11 cellular contexts compared by ENCODE assay signal in the genomic region with DNA sequence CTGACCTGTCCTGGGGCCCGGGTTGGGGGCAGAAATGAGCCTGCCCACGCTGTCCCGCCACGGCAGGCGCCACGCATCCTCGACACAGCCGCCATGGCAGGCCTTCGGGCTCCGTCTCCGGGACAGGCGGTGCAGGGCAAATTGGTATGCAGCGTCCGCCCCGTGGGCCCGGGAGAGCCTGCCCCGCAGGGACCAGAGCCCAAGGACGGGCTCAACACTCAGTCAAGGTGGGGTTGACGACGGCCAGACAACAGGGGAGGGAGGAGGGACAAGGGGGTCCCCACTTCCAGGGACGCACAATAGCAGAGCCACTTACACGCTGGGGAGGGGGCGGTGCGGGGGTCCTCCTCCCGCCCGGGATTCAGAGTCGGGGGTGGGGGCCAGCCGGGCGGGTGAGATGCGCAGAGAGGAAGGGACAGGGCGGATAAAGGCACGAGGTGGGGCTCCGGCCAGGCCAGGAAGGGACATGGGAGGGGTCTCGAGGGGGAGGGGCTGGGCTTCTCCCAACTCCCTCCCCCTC. TPM values are rescaled to one million over a fixed set of nuclear protein-coding genes. Genes with fewer than 3 reads are reported as not detected.
DNase-seq lines count a peak whose midpoint lies in the region; ATAC-seq and TF ChIP-seq lines count a peak whose summit lies in the region.
"Had no signal": no experiment of that assay in that cellular context is flagged by ENCODE, and none has a peak within 500 bp of the region (broad histone marks: within the 10 kb centered on the region; RNA-seq: fewer than 3 reads in every experiment).

No MANE protein-coding gene starts in this region.

- H3K79me2 ChIP-seq in SK-N-SH (ENCODE audit: insufficient read depth) = peaks cover 24% of the 10 kb centered on the region; the same call in 1 of the 2 replicates

- peaks cover 37 to 65% of the 10 kb centered on the region in 2 experiments for H3K4me1 ChIP-seq in SK-N-SH (ENCODE audit: control insufficient read depth in 1 of 2, insufficient read depth in 2 of 2, low read depth in 1 of 2, low read length in 1 of 2)
- H3K4me1 ChIP-seq in breast epithelium = peaks cover 35 to 39% of the 10 kb centered on the region in 2 donors
- peaks cover 31% of the 10 kb centered on the region for H3K4me1 ChIP-seq in mesodermal cell (ENCODE audit: control insufficient read depth, insufficient read depth, low read length, poor library complexity, severe bottlenecking)

- WGBS in SK-N-SH (ENCODE audit: low lambda C conversion rate) = 57% methylated on average over 7 of the region's 34 CpGs
- WGBS in mesodermal cell (ENCODE audit: insufficient coverage in 2 of 2), 2 experiments = 69 to 73% methylated on average over 25 to 26 of the region's 34 CpGs

- H3K27ac Mint-ChIP-seq in type B pancreatic cell = peak overlapping the region; percentile 70

- intact Hi-C loops in breast epithelium (cut with DNase I; ENCODE audit: low total_unique reads) = no loop called here

- CTCF ChIA-PET in SK-N-SH (lab: Yijun Ruan, JAX) = interaction anchor here (0.9 to 1.9 kb wide), 6 partner anchors 16 to 234 kb away, joined by 3 to 5 read pairs (median 4); a partner anchor contains a TSS

- POLR2A ChIA-PET in SK-N-SH (lab: Yijun Ruan, JAX) = no interaction called here

- no peak for TF ChIP-seq RAD21 in SK-N-SH (IDR thresholded peaks at IDR 0.05; ENCODE audit: low read length)

- H2AFZ ChIP-seq in SK-N-SH (ENCODE audit: low read depth) = no peak overlapping the region

- H3K4me3 ChIP-seq in SK-N-SH (ENCODE audit: low read depth in 2 of 2, low read length in 1 of 2) (peak overlapping the region; percentile 64 to 72; a peak in 3 of 4 replicates), breast epithelium (peak overlapping the region; percentile 41 to 72 (median 60)), mesodermal cell (ENCODE audit: extremely low read depth, insufficient read depth, low read length, poor library complexity, severe bottlenecking) (peak overlapping the region; percentile 60)

- no peak for TF ChIP-seq EP300 in SK-N-SH (IDR thresholded peaks at IDR 0.05; ENCODE audit: borderline replicate concordance in 1 of 2, low read depth in 1 of 2, low read length in 1 of 2)

- no peak for TF ChIP-seq POLR2A in breast epithelium (IDR thresholded peaks at IDR 0.05)

- peaks cover 5% of the 10 kb centered on the region for H3K27me3 Mint-ChIP-seq in type B pancreatic cell

- H3K4me2 ChIP-seq in SK-N-SH = peak overlapping the region; percentile 74; the same call in 1 of the 2 replicates

- peaks cover 25% of the 10 kb centered on the region for H3F3A ChIP-seq in SK-N-SH (replicated peaks; ENCODE audit: insufficient read depth)

- no peak for ATAC-seq in SK-N-SH treated with all-trans-retinoic acid at 6 μM for 48 hours
- no peak for ATAC-seq in GM18858 (IDR thresholded peaks at IDR 0.05; ENCODE audit: unreplicated experiment)

- H3K27me3 ChIP-seq in SK-N-SH (ENCODE audit: insufficient read depth) (no peaks in the 10 kb centered on the region), breast epithelium (no peaks in the 10 kb centered on the region)

- H3K9me3 ChIP-seq in SK-N-SH (no peaks in the 10 kb centered on the region), breast epithelium (no peaks in the 10 kb centered on the region), mesodermal cell (ENCODE audit: control insufficient read depth, low read length) (no peaks in the 10 kb centered on the region)

- peak overlapping the region; percentile 73 for H3K4me3 Mint-ChIP-seq in type B pancreatic cell

- no peaks in the 10 kb centered on the region for H3K9me2 ChIP-seq in SK-N-SH

- H3K36me3 Mint-ChIP-seq in type B pancreatic cell = peaks cover 4% of the 10 kb centered on the region
- H3K36me3 Mint-ChIP-seq: immature natural killer cell had no signal

- H3K36me3 ChIP-seq in SK-N-SH (replicated peaks in 1 of 2; ENCODE audit: control insufficient read depth in 1 of 2, insufficient read depth in 2 of 2, low read length in 1 of 2) (peaks cover 0 to 23% of the 10 kb centered on the region in 2 experiments), breast epithelium (no peaks in the 10 kb centered on the region), mesodermal cell (ENCODE audit: control insufficient read depth, insufficient read depth, low read length) (peaks cover 28% of the 10 kb centered on the region)

- H3K27ac ChIP-seq in SK-N-SH (ENCODE audit: low read depth in 2 of 2, low read length in 1 of 2) (peak overlapping the region in 1 of 2 experiments; percentile 8; a peak in 2 of 4 replicates), breast epithelium (peak overlapping the region in 1 of 2 donors; percentile 0), mesodermal cell (ENCODE audit: low read depth, low read length, severe bottlenecking) (no peak overlapping the region)

- peaks cover 27% of the 10 kb centered on the region for H3K4me1 Mint-ChIP-seq in type B pancreatic cell (ENCODE audit: unreplicated experiment)

- no peaks in the 10 kb centered on the region for H3K9me3 Mint-ChIP-seq in type B pancreatic cell
- H3K9me3 Mint-ChIP-seq: immature natural killer cell had no signal

- no peak for DNase-seq in SK-N-SH
- DNase-seq in breast epithelium (ENCODE audit: low spot score in 2 of 2) = no peak
- DNase-seq in type B pancreatic cell (ENCODE audit: extremely low spot score, unreplicated experiment) = no peak
- no peak for DNase-seq in NCI-H1105 (lab: John Stamatoyannopoulos, UW)
- DNase-seq in effector CD8-positive, alpha-beta T cell (lab: John Stamatoyannopoulos, UW) = no peak
- DNase-seq: cortex of kidney had no signal

- TF ChIP-seq CTCF in SK-N-SH (IDR thresholded peaks at IDR 0.05) = no peak
- no peak for TF ChIP-seq CTCF in breast epithelium (IDR thresholded peaks at IDR 0.05)
- no peak for TF ChIP-seq CTCF in type B pancreatic cell (conservative IDR thresholded peaks at IDR 0.05)

- no peak overlapping the region; the same call in 1 of the 2 replicates for H3K9ac ChIP-seq in SK-N-SH

- H4K20me1 ChIP-seq in SK-N-SH (ENCODE audit: insufficient read depth) = peaks cover 36% of the 10 kb centered on the region

TF ChIP-seq in SK-N-SH, 30 proteins besides CTCF, POLR2A, EP300 and RAD21 (continues in another document):
- TF ChIP-seq TAF1 (IDR thresholded peaks at IDR 0.05; ENCODE audit: borderline replicate concordance, low read depth, low read length) = no peak
- TF ChIP-seq EZH2phosphoT487 (IDR thresholded peaks at IDR 0.05; ENCODE audit: borderline replicate concordance, low read depth) = no peak
- no peak for TF ChIP-seq FOXJ3 (CRISPR knock-in tag; IDR thresholded peaks at IDR 0.05)
- TF ChIP-seq MXI1 (IDR thresholded peaks at IDR 0.05; ENCODE audit: low read depth, low read length) = no peak; the same call in 1 of the 2 replicates
- no peak for TF ChIP-seq JUND (IDR thresholded peaks at IDR 0.05)

RNA-seq across cellular contexts. Expression of a gene that starts 1.2 kb away (rescaled TPM):
- polyA plus RNA-seq in SK-N-SH (2012; rRNA removed) = 28.3 and 53.8 TPM in 2 replicates
- 26.2 and 42.1 TPM in 2 replicates for polyA plus RNA-seq in SK-N-SH (2012; cell fraction: cytosol; rRNA removed)
- 29.2 and 60.3 TPM in 2 replicates for polyA plus RNA-seq in SK-N-SH (2012; cell fraction: nucleus; rRNA removed)
- total RNA-seq in breast epithelium = 1 to 10 TPM in 2 of 3 donors, under 1 TPM in 1; 0.32 to 9.5 (median 5.6) TPM
- 47.8 TPM for polyA plus RNA-seq in mesodermal cell (2013, experiment 1 of 2)
- polyA plus RNA-seq in mesodermal cell (2013, experiment 2 of 2) = 36.4 TPM
- 50.0 and 57.8 TPM in 2 replicates for total RNA-seq in type B pancreatic cell (ENCODE audit: low replicate concordance)
- polyA plus RNA-seq: immature natural killer cell had no signal

RNA-seq across cellular contexts. Expression of a gene that starts 4.6 kb away (rescaled TPM):
- 29.7 and 38.7 TPM in 2 replicates for polyA plus RNA-seq in SK-N-SH (2012; rRNA removed)
- polyA plus RNA-seq in SK-N-SH (2012; cell fraction: cytosol; rRNA removed) = 15.2 and 23.9 TPM in 2 replicates
- polyA plus RNA-seq in SK-N-SH (2012; cell fraction: nucleus; rRNA removed) = 26.0 and 28.6 TPM in 2 replicates
- total RNA-seq in breast epithelium (10 to 100 TPM; 13.8 to 14.8 (median 13.8) TPM), type B pancreatic cell (ENCODE audit: low replicate concordance) (13.7 and 15.0 TPM in 2 replicates)
- polyA plus RNA-seq in mesodermal cell (2013, experiment 1 of 2) = 32.0 TPM
- polyA plus RNA-seq in mesodermal cell (2013, experiment 2 of 2) = 26.5 TPM

RNA-seq across cellular contexts. Expression of a gene that starts 10.1 kb away (rescaled TPM):
- polyA plus RNA-seq in SK-N-SH (2012; rRNA removed) = 0.78 and 0.87 TPM in 2 replicates
- polyA plus RNA-seq in SK-N-SH (2012; cell fraction: cytosol; rRNA removed) = 0.71 and 0.79 TPM in 2 replicates
- 2.3 and 5.0 TPM in 2 replicates for polyA plus RNA-seq in SK-N-SH (2012; cell fraction: nucleus; rRNA removed)
- total RNA-seq in breast epithelium (1 to 10 TPM in 1 of 3 donors, not detected in 2; 2.3 TPM), type B pancreatic cell (ENCODE audit: low replicate concordance) (1.1 and 2.4 TPM in 2 replicates)
- 3.5 TPM for polyA plus RNA-seq in mesodermal cell (2013, experiment 1 of 2)
- 1.6 TPM for polyA plus RNA-seq in mesodermal cell (2013, experiment 2 of 2)
- total RNA-seq: A172 had no signal

RNA-seq across cellular contexts. Expression of a gene that starts 18.8 kb away (rescaled TPM):
- 49.7 and 50.9 TPM in 2 replicates for polyA plus RNA-seq in SK-N-SH (2012; rRNA removed)
- polyA plus RNA-seq in SK-N-SH (2012; cell fraction: cytosol; rRNA removed) = 37.0 and 38.1 TPM in 2 replicates
- 97.2 and 112 TPM in 2 replicates for polyA plus RNA-seq in SK-N-SH (2012; cell fraction: nucleus; rRNA removed)
- 10 to 100 TPM; 29.3 to 59.6 (median 57.8) TPM for total RNA-seq in breast epithelium
- polyA plus RNA-seq in mesodermal cell (2013, experiment 1 of 2) = 40.1 TPM
- 36.8 TPM for polyA plus RNA-seq in mesodermal cell (2013, experiment 2 of 2)
- total RNA-seq in type B pancreatic cell (ENCODE audit: low replicate concordance) = 73.7 and 80.4 TPM in 2 replicates

RNA-seq across cellular contexts. Expression of a gene that starts 21.0 kb away (rescaled TPM):
- 13.0 and 13.6 TPM in 2 replicates for polyA plus RNA-seq in SK-N-SH (2012; rRNA removed)
- polyA plus RNA-seq in SK-N-SH (2012; cell fraction: cytosol; rRNA removed) = 6.2 and 9.7 TPM in 2 replicates
- polyA plus RNA-seq in SK-N-SH (2012; cell fraction: nucleus; rRNA removed) = 49.6 and 65.3 TPM in 2 replicates
- 10 to 100 TPM; 13.3 to 17.1 (median 13.8) TPM for total RNA-seq in breast epithelium
- 29.5 TPM for polyA plus RNA-seq in mesodermal cell (2013, experiment 1 of 2)
- 25.5 TPM for polyA plus RNA-seq in mesodermal cell (2013, experiment 2 of 2)
- 38.2 and 42.2 TPM in 2 replicates for total RNA-seq in type B pancreatic cell (ENCODE audit: low replicate concordance)
